22 cellular contexts compared by ENCODE assay signal in genomic region chr14:41783403-41783802, GRCh38.
DNase-seq lines count a peak whose midpoint lies in the region; FAIRE-seq and TF ChIP-seq lines count a peak whose summit lies in the region.
"Had no signal": no experiment of that assay in that cellular context is flagged by ENCODE, and none has a peak within 500 bp of the region (broad histone marks: within the 10 kb centered on the region; RNA-seq: fewer than 3 reads in every experiment).

No MANE protein-coding gene starts in this region.

- no peaks in the 10 kb centered on the region for H3K9me3 Mint-ChIP-seq in progenitor cell of endocrine pancreas (ENCODE audit: low read depth)
- H3K9me3 Mint-ChIP-seq: CD14-positive monocyte; CD4-positive, alpha-beta memory T cell; GM23338; IgD-negative memory B cell had no signal

- TF ChIP-seq RAD21 in H1 (IDR thresholded peaks at IDR 0.05 in 1 of 2, conservative IDR thresholded peaks at IDR 0.05 in 1 of 2; ENCODE audit: low read depth in 2 of 2, low read length in 2 of 2) = no peak

- no peak overlapping the region for H3K23ac ChIP-seq in H1 (ENCODE audit: insufficient read length)

- no peak for TF ChIP-seq POLR2A in H1 (IDR thresholded peaks at IDR 0.05; ENCODE audit: control extremely low read depth in 1 of 2, low read depth in 2 of 2, low read length in 2 of 2)
- no peak for TF ChIP-seq POLR2A in vagina (IDR thresholded peaks at IDR 0.05)

- no peak overlapping the region for H2BK120ac ChIP-seq in H1 (replicated peaks; ENCODE audit: low read depth, low read length)

- no peak overlapping the region for H4K91ac ChIP-seq in H1 (replicated peaks; ENCODE audit: insufficient read length, low read length)

- H3K9me3 ChIP-seq in OCI-LY3 (ENCODE audit: insufficient read depth, low read length) (no peaks in the 10 kb centered on the region), H1 (ENCODE audit: insufficient read depth in 2 of 2, low read depth in 1 of 2, low read length in 1 of 2) (no peaks in the 10 kb centered on the region), vagina (no peaks in the 10 kb centered on the region)
- H3K9me3 ChIP-seq: A549, BLaER1 had no signal

- no peak overlapping the region for H4K5ac ChIP-seq in H1 (ENCODE audit: insufficient read length, low read depth, low read length)

- TF ChIP-seq EP300 in H1 (IDR thresholded peaks at IDR 0.05; ENCODE audit: borderline replicate concordance in 1 of 2, low read depth in 2 of 2, low read length in 2 of 2) = no peak

- 91% methylated on average over 2 of the region's 2 CpGs; no CpG with 5 or more reads in 1 of the 2 experiments for WGBS in H1 (ENCODE audit: extremely low coverage in 1 of 2, insufficient coverage in 1 of 2, insufficient read length in 1 of 2, insufficient replicate concordance in 2 of 2, low coverage in 1 of 2, low lambda C conversion rate in 2 of 2, missing lambda C conversion rate in 1 of 2), 2 experiments

- H3K56ac ChIP-seq in H1 (replicated peaks; ENCODE audit: insufficient read length, low read depth, low read length) = no peak overlapping the region

- H3K27me3 Mint-ChIP-seq in progenitor cell of endocrine pancreas = no peaks in the 10 kb centered on the region
- H3K27me3 Mint-ChIP-seq: CD4-positive, alpha-beta memory T cell; IgD-negative memory B cell had no signal

- H3K27ac Mint-ChIP-seq in progenitor cell of endocrine pancreas = no peak overlapping the region
- H3K27ac Mint-ChIP-seq: CD14-positive monocyte; CD4-positive, alpha-beta memory T cell; GM23338; HFFc6; IgD-negative memory B cell had no signal

- no peak for TF ChIP-seq CTCF in OCI-LY3 (IDR thresholded peaks at IDR 0.05; ENCODE audit: low read depth, low read length)
- TF ChIP-seq CTCF in H1 (IDR thresholded peaks at IDR 0.05; ENCODE audit: control extremely low read depth in 1 of 3, insufficient read depth in 1 of 3, low read depth in 1 of 3, low read length in 3 of 3) = no peak
- TF ChIP-seq CTCF in vagina (IDR thresholded peaks at IDR 0.05) = no peak
- no peak for TF ChIP-seq CTCF in progenitor cell of endocrine pancreas (IDR thresholded peaks at IDR 0.05; ENCODE audit: unreplicated experiment)

- no peaks in the 10 kb centered on the region for H3K27me3 ChIP-seq in OCI-LY3 (ENCODE audit: low read depth, low read length)
- H3K27me3 ChIP-seq in H1 (replicated peaks in 1 of 4; ENCODE audit: control insufficient read depth in 3 of 4, extremely low read depth in 1 of 4, insufficient read depth in 3 of 4, low read length in 3 of 4) = no peaks in the 10 kb centered on the region
- no peaks in the 10 kb centered on the region for H3K27me3 ChIP-seq in vagina
- H3K27me3 ChIP-seq: BLaER1 had no signal

- H3K4me2 ChIP-seq in OCI-LY3 (ENCODE audit: low read length) (peak overlapping the region; percentile 32), H1 (ENCODE audit: insufficient read depth in 1 of 2, low read depth in 2 of 2, low read length in 2 of 2) (no peak overlapping the region)
- H3K4me2 ChIP-seq: A549, BLaER1, GM23338 had no signal

- H4K8ac ChIP-seq in H1 (ENCODE audit: extremely low read depth, insufficient read depth, low read length) = no peak overlapping the region

- H3K79me1 ChIP-seq in H1 (ENCODE audit: low read depth, low read length) = no peaks in the 10 kb centered on the region

- H2AFZ ChIP-seq in OCI-LY3 (ENCODE audit: low read depth, low read length) (peak overlapping the region; percentile 90), H1 (ENCODE audit: low read length) (peak overlapping the region; percentile 1; the same call in 1 of the 2 replicates)
- H2AFZ ChIP-seq: GM23338 had no signal

- no peak for FAIRE-seq in H1 (lab: Jason Lieb, UNC)
- FAIRE-seq: A549, GM19239, HepG2 had no signal

- no peak overlapping the region for H3K4me3 Mint-ChIP-seq in progenitor cell of endocrine pancreas (ENCODE audit: low read depth)
- H3K4me3 Mint-ChIP-seq: CD14-positive monocyte; CD4-positive, alpha-beta memory T cell; GM23338; HFFc6; IgD-negative memory B cell had no signal

- no peak overlapping the region for H2BK5ac ChIP-seq in H1 (ENCODE audit: low read depth, low read length)

- no peak overlapping the region for H2BK15ac ChIP-seq in H1 (ENCODE audit: low read length)

- H4K20me1 ChIP-seq in OCI-LY3 (ENCODE audit: insufficient read depth, low read length) (no peaks in the 10 kb centered on the region), H1 (replicated peaks in 1 of 2; ENCODE audit: control insufficient read depth in 1 of 2, insufficient read depth in 2 of 2, low read length in 2 of 2) (no peaks in the 10 kb centered on the region)
- H4K20me1 ChIP-seq: BLaER1 had no signal

- H3K9ac ChIP-seq in OCI-LY3 (ENCODE audit: low read length) = no peak overlapping the region
- no peak overlapping the region for H3K9ac ChIP-seq in H1 (replicated peaks in 1 of 4; ENCODE audit: extremely low read depth in 1 of 4, low read depth in 3 of 4, low read length in 3 of 4)
- H3K9ac ChIP-seq: BLaER1 had no signal

- H2BK12ac ChIP-seq in H1 (ENCODE audit: low read depth, low read length) = no peak overlapping the region

- H3K4me1 Mint-ChIP-seq in progenitor cell of endocrine pancreas (ENCODE audit: low read depth) = no peaks in the 10 kb centered on the region
- H3K4me1 Mint-ChIP-seq: CD14-positive monocyte, GM23338 had no signal

- no peak overlapping the region for H2AK5ac ChIP-seq in H1 (ENCODE audit: low read depth, low read length)

- H3K14ac ChIP-seq in H1 (ENCODE audit: insufficient read length) = no peak overlapping the region

- POLR2A ChIA-PET in H1 (lab: Charles Lee; ENCODE audit: partially characterized antibody) = no interaction called here

- CTCF ChIA-PET in H1 (lab: Charles Lee; ENCODE audit: partially characterized antibody) = no interaction called here

- H3K27ac ChIP-seq in OCI-LY3 (ENCODE audit: low read length) (no peak overlapping the region), H1 (ENCODE audit: low read depth, low read length) (no peak overlapping the region), vagina (peak overlapping the region; percentile 42)
- H3K27ac ChIP-seq: 22Rv1, A549, BLaER1 had no signal

- peak overlapping the region; percentile 18; the same call in 1 of the 2 replicates for H3K4me3 ChIP-seq in OCI-LY3 (ENCODE audit: low read length)
- H3K4me3 ChIP-seq in H1 (ENCODE audit: extremely low read depth in 1 of 4, insufficient read depth in 2 of 4, low read depth in 3 of 4, low read length in 4 of 4) = no peak overlapping the region
- H3K4me3 ChIP-seq in vagina = no peak overlapping the region
- H3K4me3 ChIP-seq: A549, BLaER1, GM23338 had no signal

- H3K79me2 ChIP-seq in OCI-LY3 (ENCODE audit: low read length) (no peaks in the 10 kb centered on the region), H1 (ENCODE audit: control insufficient read depth in 1 of 2, insufficient read depth in 2 of 2, low read length in 2 of 2) (no peaks in the 10 kb centered on the region)

- H3K4me1 ChIP-seq in OCI-LY3 (ENCODE audit: low read length) (peaks cover 5% of the 10 kb centered on the region; the same call in 1 of the 2 replicates), H1 (replicated peaks in 1 of 4; ENCODE audit: control insufficient read depth in 3 of 4, insufficient read depth in 4 of 4, low read length in 3 of 4) (no peaks in the 10 kb centered on the region), vagina (no peaks in the 10 kb centered on the region)
- H3K4me1 ChIP-seq: A549, BLaER1 had no signal

- H3K36me3 ChIP-seq in OCI-LY3 (replicated peaks; ENCODE audit: low read depth, low read length) = no peaks in the 10 kb centered on the region
- H3K36me3 ChIP-seq in H1 (ENCODE audit: control insufficient read depth in 2 of 4, insufficient read depth in 4 of 4, low read length in 3 of 4) = no peaks in the 10 kb centered on the region
- H3K36me3 ChIP-seq in vagina = no peaks in the 10 kb centered on the region
- H3K36me3 ChIP-seq: BLaER1 had no signal

- intact Hi-C loops in vagina (cut with DNase I) = no loop called here

- H3K23me2 ChIP-seq in H1 (ENCODE audit: low read depth, low read length) = no peaks in the 10 kb centered on the region

- no peak overlapping the region for H3K4ac ChIP-seq in H1 (replicated peaks; ENCODE audit: insufficient read length, low read depth, low read length)

- H3K18ac ChIP-seq in H1 (ENCODE audit: extremely low read depth, low read length) = no peak overlapping the region

- no peaks in the 10 kb centered on the region for H3K36me3 Mint-ChIP-seq in progenitor cell of endocrine pancreas (ENCODE audit: insufficient read depth)
- H3K36me3 Mint-ChIP-seq: CD14-positive monocyte; CD4-positive, alpha-beta memory T cell; IgD-negative memory B cell had no signal

- DNase-seq in NCI-H146 treated with DMSO at 0.1 percent for 48 hours (lab: John Stamatoyannopoulos, UW; ENCODE audit: unreplicated experiment) (peak; percentile 31), NCI-H146 (lab: John Stamatoyannopoulos, UW) (no peak), H1 (ENCODE audit: low read depth in 1 of 2, low spot score in 2 of 2) (no peak), vagina (ENCODE audit: extremely low spot score in 2 of 2) (no peak), AG08396 (ENCODE audit: low spot score) (no peak), NCI-H187 (lab: John Stamatoyannopoulos, UW) (no peak), progenitor cell of endocrine pancreas (ENCODE audit: low spot score, unreplicated experiment) (no peak)
- DNase-seq: CD4-positive, alpha-beta memory T cell; DMS153; DMS79; GDM1; H7; HFFc6 had no signal

- no peak overlapping the region for H2BK20ac ChIP-seq in H1 (ENCODE audit: low read length)

TF ChIP-seq in H1, 55 proteins besides CTCF, POLR2A, EP300 and RAD21 (continues in another document):
- TF ChIP-seq ASH2L (IDR thresholded peaks at IDR 0.05; ENCODE audit: low read length) (no peak), ATF3 (IDR thresholded peaks at IDR 0.05; ENCODE audit: insufficient read depth, low read depth, low read length) (no peak), TAF7 (optimal IDR thresholded peaks at IDR 0.05; ENCODE audit: borderline replicate concordance, low read depth, low read length) (no peak), SIN3A (conservative IDR thresholded peaks at IDR 0.05 in 1 of 2, IDR thresholded peaks at IDR 0.05 in 1 of 2; ENCODE audit: low read depth in 1 of 2, low read length in 2 of 2) (no peak), BCL11A (IDR thresholded peaks at IDR 0.05; ENCODE audit: low read depth in 2 of 2, low read length in 2 of 2) (no peak), KDM4A (IDR thresholded peaks at IDR 0.05; ENCODE audit: low read depth, low read length, severe bottlenecking) (no peak), TCF12 (IDR thresholded peaks at IDR 0.05; ENCODE audit: low read depth, low read length) (no peak), SIX5 (IDR thresholded peaks at IDR 0.05; ENCODE audit: low read depth, low read length) (no peak), RNF2 (IDR thresholded peaks at IDR 0.05; ENCODE audit: borderline replicate concordance, low read depth, low read length, missing control alignments, poor library complexity, severe bottlenecking) (no peak), SAP30 (IDR thresholded peaks at IDR 0.05; ENCODE audit: insufficient read depth, insufficient replicate concordance, low read length) (no peak)
